ENCODE assay signal across 4 cellular contexts in the genomic region with DNA sequence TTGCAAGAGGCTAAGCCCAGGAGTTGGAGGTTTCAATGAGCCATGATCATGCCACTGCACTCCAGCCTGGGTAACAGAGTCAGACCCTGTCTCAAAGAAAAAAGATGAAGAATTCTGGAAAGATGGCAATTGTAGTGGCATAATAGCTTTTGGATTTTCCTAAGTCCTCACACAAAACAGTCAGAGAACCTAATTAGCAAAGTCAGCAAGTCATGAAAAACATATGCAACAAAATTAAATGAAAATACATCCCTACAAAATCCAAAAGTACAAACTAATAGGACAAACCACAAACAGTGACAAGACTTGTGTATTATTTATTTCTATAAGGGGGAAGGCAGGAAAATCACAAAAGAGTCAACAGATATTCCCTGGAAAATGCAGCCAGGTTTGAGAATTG.
TF ChIP-seq lines count a peak whose summit lies in the region.

No MANE protein-coding gene starts in this region.

TF ChIP-seq in HepG2, 621 proteins besides CTCF, POLR2A, EP300 and RAD21 (continues in another document):
- TF ChIP-seq ZNF224 (CRISPR knock-in tag; IDR thresholded peaks at IDR 0.05) (no peak), ATF1 (CRISPR knock-in tag; IDR thresholded peaks at IDR 0.05) (no peak), MAFK (conservative IDR thresholded peaks at IDR 0.05 in 1 of 2, IDR thresholded peaks at IDR 0.05 in 1 of 2; ENCODE audit: low read length in 2 of 2) (peak; percentile 67 to 79), ZNF776 (CRISPR knock-in tag; IDR thresholded peaks at IDR 0.05) (no peak), ZNF841 (CRISPR knock-in tag; IDR thresholded peaks at IDR 0.05; ENCODE audit: borderline replicate concordance) (no peak), STAT5B (CRISPR knock-in tag; IDR thresholded peaks at IDR 0.05) (no peak), KAT7 (CRISPR knock-in tag; IDR thresholded peaks at IDR 0.05; ENCODE audit: borderline replicate concordance) (no peak), TBL1XR1 (IDR thresholded peaks at IDR 0.05; ENCODE audit: borderline replicate concordance, low read length, partially characterized antibody) (no peak), NRL (CRISPR knock-in tag; IDR thresholded peaks at IDR 0.05; ENCODE audit: borderline replicate concordance) (no peak), HNRNPLL (IDR thresholded peaks at IDR 0.05; ENCODE audit: low read depth, low read length, poor library complexity, severe bottlenecking) (no peak), ZNF136 (CRISPR knock-in tag; IDR thresholded peaks at IDR 0.05; ENCODE audit: low read depth) (no peak), MAFF (IDR thresholded peaks at IDR 0.05; ENCODE audit: low read depth, low read length) (peak; percentile 67)

TF ChIP-seq in A549, 52 proteins besides CTCF, POLR2A, EP300 and RAD21:
- TF ChIP-seq, protein P1, sequence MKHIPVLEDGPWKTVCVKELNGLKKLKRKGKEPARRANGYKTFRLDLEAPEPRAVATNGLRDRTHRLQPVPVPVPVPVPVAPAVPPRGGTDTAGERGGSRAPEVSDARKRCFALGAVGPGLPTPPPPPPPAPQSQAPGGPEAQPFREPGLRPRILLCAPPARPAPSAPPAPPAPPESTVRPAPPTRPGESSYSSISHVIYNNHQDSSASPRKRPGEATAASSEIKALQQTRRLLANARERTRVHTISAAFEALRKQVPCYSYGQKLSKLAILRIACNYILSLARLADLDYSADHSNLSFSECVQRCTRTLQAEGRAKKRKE (CRISPR knock-in tag; IDR thresholded peaks at IDR 0.05; ENCODE audit: low read depth), result no peak
- TF ChIP-seq MAFK (IDR thresholded peaks at IDR 0.05; ENCODE audit: partially characterized antibody), result peak; percentile 32

TF ChIP-seq in IMR-90, 13 proteins besides CTCF, POLR2A, EP300 and RAD21:
- TF ChIP-seq SMC3 (IDR thresholded peaks at IDR 0.05; ENCODE audit: low read depth, low read length), result no peak
- TF ChIP-seq MAFK (IDR thresholded peaks at IDR 0.05; ENCODE audit: low read depth, low read length), result peak; percentile 30; the same call in 1 of the 2 replicates
- TF ChIP-seq RCOR1 (IDR thresholded peaks at IDR 0.05; ENCODE audit: insufficient replicate concordance, low read length), result no peak
- no peak for TF ChIP-seq MAZ (IDR thresholded peaks at IDR 0.05; ENCODE audit: borderline replicate concordance, low read depth, low read length)
TF ChIP-seq in IMR-90: peak in this region for 1.

TF ChIP-seq in K562, 482 proteins besides CTCF, POLR2A, EP300 and RAD21:
- no peak for TF ChIP-seq ZFPM2 (CRISPR knock-in tag; IDR thresholded peaks at IDR 0.05)
- 0 out of 2 replicates have a peak, but pooled peaks have one; percentile 7 for TF ChIP-seq C11orf30 (IDR thresholded peaks at IDR 0.05; ENCODE audit: low read depth)
